ENCODE assay signal across 20 cellular contexts in the genomic region with DNA sequence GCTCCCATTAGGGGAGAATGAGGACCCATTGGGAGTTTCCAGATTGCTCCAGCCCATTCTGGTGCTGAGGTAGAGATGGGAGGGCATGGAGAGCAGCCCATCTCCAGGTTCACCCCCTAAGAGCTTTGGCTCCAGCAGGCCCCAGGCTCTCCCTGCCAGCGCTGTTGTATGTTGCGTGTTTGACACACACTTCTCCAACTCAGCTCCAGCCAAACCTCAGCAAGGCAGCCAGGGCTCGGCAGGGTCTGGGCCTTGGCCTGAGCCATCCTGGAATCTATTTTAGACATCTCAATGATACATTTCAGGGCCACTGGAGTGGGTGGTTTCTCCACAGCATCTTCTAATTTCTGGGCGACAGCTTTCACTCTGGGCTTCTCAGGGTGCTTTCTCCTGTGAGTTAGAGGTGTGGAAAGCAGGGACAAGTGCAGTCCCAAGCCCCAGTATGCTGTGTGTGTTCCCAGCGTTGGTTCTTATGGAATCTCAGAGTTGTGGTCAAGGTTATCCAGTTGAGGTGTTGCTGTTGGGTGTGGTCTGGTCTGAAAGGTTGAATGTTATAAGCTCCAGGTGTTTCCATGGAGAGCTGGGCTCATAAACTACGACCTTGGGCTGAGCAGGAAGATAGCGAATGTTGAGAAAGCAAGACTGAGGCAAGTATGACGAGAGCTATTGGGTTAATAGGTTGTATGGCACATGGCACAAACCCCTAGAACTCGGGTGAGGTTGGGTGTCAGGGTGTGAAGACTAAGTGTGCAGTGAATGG.
DNase-seq lines count a peak whose midpoint lies in the region; ATAC-seq and TF ChIP-seq lines count a peak whose summit lies in the region.
"Had no signal": no experiment of that assay in that cellular context is flagged by ENCODE, and none has a peak within 500 bp of the region (broad histone marks: within the 10 kb centered on the region; RNA-seq: fewer than 3 reads in every experiment).

No MANE protein-coding gene starts in this region.

- peaks cover 98% of the 10 kb centered on the region for H3K79me2 ChIP-seq in ACC112 (ENCODE audit: control insufficient read depth, insufficient read depth, low read length, unreplicated experiment)

- H3K27me3 ChIP-seq in ACC112 (ENCODE audit: insufficient read depth, low read length) (no peaks in the 10 kb centered on the region), MG63 (no peaks in the 10 kb centered on the region)

- no peak overlapping the region for H2AFZ ChIP-seq in ACC112 (ENCODE audit: low read length, unreplicated experiment)

- DNase-seq in MG63 (peak; percentile 83), fibroblast of gingiva (ENCODE audit: low read depth) (peak; percentile 49), mucosa of descending colon (peak in 1 of 3 donors; percentile 72), HK-2 (ENCODE audit: unreplicated experiment) (no peak), globus pallidus (ENCODE audit: low spot score) (no peak)
- no peak for DNase-seq in effector CD4-positive, alpha-beta T cell
- DNase-seq in stimulated activated CD4-positive, alpha-beta T cell treated with anti-CD3 and anti-CD28 coated beads, Interleukin-2, amount 100 ng/mL, for 48 hours, result no peak
- DNase-seq: activated CD8-positive, alpha-beta memory T cell treated with anti-CD3 and anti-CD28 coated beads, Interleukin-2, amount 50 U/mL, for 48 hours; activated effector memory CD4-positive, alpha-beta T cell treated with anti-CD3 and anti-CD28 coated beads, Interleukin-2, amount 50 U/mL, for 16 hours; CD4-positive, alpha-beta T cell; DND-41; islet precursor cell; mammary epithelial cell; naive thymus-derived CD8-positive, alpha-beta T cell; NCI-H510A treated with DMSO at 0.1 percent for 48 hours; spleen; T-helper 1 cell had no signal

- no peak for TF ChIP-seq CTCF in mucosa of descending colon (IDR thresholded peaks at IDR 0.05)

- peak; percentile 92 for ATAC-seq in mucosa of descending colon
- ATAC-seq: esophagus mucosa; naive thymus-derived CD8-positive, alpha-beta T cell had no signal

- H3K36me3 ChIP-seq in ACC112 (ENCODE audit: insufficient read depth, low read length) (no peaks in the 10 kb centered on the region), MG63 (peaks cover 78% of the 10 kb centered on the region), mucosa of descending colon (ENCODE audit: low read depth) (no peaks in the 10 kb centered on the region)
- H3K36me3 ChIP-seq: spleen had no signal

- no peaks in the 10 kb centered on the region for H3K9me3 ChIP-seq in MG63
- no peaks in the 10 kb centered on the region for H3K9me3 ChIP-seq in mucosa of descending colon
- H3K9me3 ChIP-seq: spleen had no signal

- peaks cover 56% of the 10 kb centered on the region for H3K4me1 ChIP-seq in ACC112 (ENCODE audit: control insufficient read depth, insufficient read depth, low read length, unreplicated experiment)
- H3K4me1 ChIP-seq in mucosa of descending colon (ENCODE audit: low read depth), result peaks cover 17% of the 10 kb centered on the region

- no peak overlapping the region for H3K4me3 ChIP-seq in ACC112 (ENCODE audit: low read depth, low read length)
- no peak overlapping the region for H3K4me3 ChIP-seq in MG63
- no peak overlapping the region for H3K4me3 ChIP-seq in mucosa of descending colon
- H3K4me3 ChIP-seq: spleen had no signal

- intact Hi-C loops in mucosa of descending colon (cut with DNase I, micrococcal nuclease), result no loop called here

- H3K27ac ChIP-seq in ACC112 (ENCODE audit: low read depth, low read length), result peak overlapping the region; percentile 12; the same call in 1 of the 2 replicates
- H3K27ac ChIP-seq: KMS-11, spleen had no signal

Comparison
In these comparisons a context has a peak if more than half of its experiments do, and no peak if none do; other contexts are left out.
1. DNase-seq: peak in MG63 (single experiment) and fibroblast of gingiva (single experiment); none in effector CD4-positive, alpha-beta T cell (single experiment), stimulated activated CD4-positive, alpha-beta T cell treated with anti-CD3 and anti-CD28 coated beads, Interleukin-2, amount 100 ng/mL, for 48 hours (0 of 2), HK-2 (single experiment) and globus pallidus (single experiment).